ENCODE assay signal across 23 cellular contexts in genomic region chr22:49618689-49618953, GRCh38.
"Had no signal": no experiment of that assay in that cellular context is flagged by ENCODE, and none has a peak within 500 bp of the region (broad histone marks: within the 10 kb centered on the region; RNA-seq: fewer than 3 reads in every experiment).

No MANE protein-coding gene starts in this region.

- H3K27ac ChIP-seq: heart left ventricle, left lung, parathyroid adenoma, right lobe of liver, skin epidermis had no signal

- H3K36me3 ChIP-seq: heart left ventricle, left lung, right lobe of liver had no signal

- H3K9ac ChIP-seq: parathyroid adenoma had no signal

- H3K9me3 Mint-ChIP-seq: activated T-cell treated with anti-CD3 and anti-CD28 coated beads, Interleukin-2, amount 50 U/mL, for 72 hours; naive B cell; stimulated activated memory B cell treated with anti-CD40 and anti-IgM and Interleukin-4, amounts not matched to agents 10 μg/mL and 1 μg/mL and 100 μg/mL, for 72 hours; stimulated activated naive CD8-positive, alpha-beta T cell treated with anti-CD3 and anti-CD28 coated beads, Interleukin-15, amount 100 ng/mL, for 72 hours; type B pancreatic cell had no signal

- H3K4me3 ChIP-seq: heart left ventricle, left lung, right lobe of liver, skin epidermis had no signal

- H3K4me3 Mint-ChIP-seq: activated T-cell treated with anti-CD3 and anti-CD28 coated beads, Interleukin-2, amount 50 U/mL, for 72 hours; nephron progenitor cell; stimulated activated memory B cell treated with anti-CD40 and anti-IgM and Interleukin-4, amounts not matched to agents 10 μg/mL and 1 μg/mL and 100 μg/mL, for 72 hours; stimulated activated naive CD8-positive, alpha-beta T cell treated with anti-CD3 and anti-CD28 coated beads, Interleukin-15, amount 100 ng/mL, for 72 hours; type B pancreatic cell had no signal

- H3K27me3 ChIP-seq: right lobe of liver had no signal

- DNase-seq: activated CD4-positive, alpha-beta T cell treated with anti-CD3 and anti-CD28 coated beads for 4 hours; activated CD4-positive, alpha-beta T cell treated with anti-CD3 and anti-CD28 coated beads, Interleukin-2, amount 50 U/mL, for 4 hours; activated effector memory CD4-positive, alpha-beta T cell treated with Interleukin-2 at 50 U/mL for 16 hours; activated naive CD4-positive, alpha-beta T cell treated with Interleukin-2 at 50 U/mL for 16 hours; activated T-cell treated with anti-CD3 and anti-CD28 coated beads for 4 hours; activated T-cell treated with anti-CD3 and anti-CD28 coated beads, Interleukin-2, amount 50 U/mL, for 72 hours; amygdala; caudate nucleus; foreskin fibroblast; mammary epithelial cell; naive B cell; nephron progenitor cell; occipital lobe; stimulated activated CD4-positive, alpha-beta T cell treated with anti-CD3 and anti-CD28 coated beads, Interleukin-4, amount 100 ng/mL, for 24 hours; stimulated activated naive CD8-positive, alpha-beta T cell treated with anti-CD3 and anti-CD28 coated beads, Interleukin-15, amount 100 ng/mL, for 72 hours; substantia nigra had no signal

- H3K27ac Mint-ChIP-seq: activated T-cell treated with anti-CD3 and anti-CD28 coated beads, Interleukin-2, amount 50 U/mL, for 72 hours; stimulated activated memory B cell treated with anti-CD40 and anti-IgM and Interleukin-4, amounts not matched to agents 10 μg/mL and 1 μg/mL and 100 μg/mL, for 72 hours; type B pancreatic cell had no signal

- H3K4me1 Mint-ChIP-seq: stimulated activated naive CD8-positive, alpha-beta T cell treated with anti-CD3 and anti-CD28 coated beads, Interleukin-15, amount 100 ng/mL, for 72 hours had no signal

- H3K27me3 Mint-ChIP-seq: naive B cell; stimulated activated memory B cell treated with anti-CD40 and anti-IgM and Interleukin-4, amounts not matched to agents 10 μg/mL and 1 μg/mL and 100 μg/mL, for 72 hours; stimulated activated naive CD8-positive, alpha-beta T cell treated with anti-CD3 and anti-CD28 coated beads, Interleukin-15, amount 100 ng/mL, for 72 hours had no signal

- H3K9me3 ChIP-seq: right lobe of liver had no signal

- H3K36me3 Mint-ChIP-seq: naive B cell, type B pancreatic cell had no signal

- H3K4me1 ChIP-seq: heart left ventricle, left lung, parathyroid adenoma, right lobe of liver had no signal
